In the genomic region with DNA sequence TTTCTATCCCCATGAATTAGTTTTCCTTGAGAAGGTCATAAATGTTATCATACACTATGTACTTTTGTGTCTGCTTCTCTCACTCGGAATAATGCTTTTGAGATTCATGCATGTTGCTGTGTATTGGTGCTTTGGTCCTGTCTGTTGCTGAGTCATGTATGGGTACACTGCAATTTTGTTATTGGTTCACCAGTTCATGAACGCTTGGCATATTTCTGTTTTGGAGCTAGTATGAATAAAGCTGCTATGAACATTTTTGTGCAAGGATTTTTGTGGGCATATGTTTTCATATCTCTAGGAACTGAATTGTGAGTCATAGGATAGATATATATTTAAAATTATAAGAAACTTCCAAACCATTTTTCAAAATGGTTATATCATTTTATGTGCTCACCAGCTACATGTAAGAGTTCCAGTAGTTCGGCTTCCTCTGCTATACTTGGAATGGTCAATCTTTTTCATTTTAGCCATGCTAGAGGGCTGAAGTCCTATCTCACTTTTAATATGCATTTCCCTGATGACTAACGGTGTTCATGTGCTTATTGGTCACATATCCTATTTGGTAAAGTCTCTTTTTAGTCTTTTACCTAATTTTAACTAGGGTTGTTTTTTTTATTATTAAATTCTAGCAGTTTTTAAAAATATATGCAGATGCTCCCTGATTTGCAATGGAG, we compare ENCODE assay signal across 21 cellular contexts. TPM values are rescaled to one million over a fixed set of nuclear protein-coding genes. Genes with fewer than 3 reads are reported as not detected.
A peak's percentile ranks its signal among the peaks of the same experiment; 100 is the strongest.
DNase-seq lines count a peak whose midpoint lies in the region; ATAC-seq and TF ChIP-seq lines count a peak whose summit lies in the region.
"Had no signal": no experiment of that assay in that cellular context is flagged by ENCODE, and none has a peak within 500 bp of the region (broad histone marks: within the 10 kb centered on the region; RNA-seq: fewer than 3 reads in every experiment).

No MANE protein-coding gene starts in this region.

- no peak overlapping the region for H3K9ac ChIP-seq in mammary epithelial cell (ENCODE audit: insufficient read depth, low read length)

- intact Hi-C loops in activated CD4-positive, alpha-beta T cell treated with anti-CD3 and anti-CD28 coated beads, Interleukin-2, amount 10 ng/mL, durations not matched to agents 24 days and 14 days (cut with micrococcal nuclease): no loop called here
- intact Hi-C loops in mammary epithelial cell (cut with micrococcal nuclease): no loop called here

- dilution Hi-C loops in mammary epithelial cell (cut with HindIII; ENCODE audit: low sequenced_read_pairs): no loop called here

- H3K4me2 ChIP-seq in mammary epithelial cell (ENCODE audit: insufficient read depth, low read depth, low read length): no peak overlapping the region

- H3K27me3 Mint-ChIP-seq in activated CD4-positive, alpha-beta T cell treated with anti-CD3 and anti-CD28 coated beads, Interleukin-2, amount 10 ng/mL, durations not matched to agents 24 days and 14 days: no peaks in the 10 kb centered on the region
- H3K27me3 Mint-ChIP-seq: activated naive CD4-positive, alpha-beta T cell treated with anti-CD3 and anti-CD28 coated beads, Interleukin-2, amount 50 U/mL, for 24 hours; type B pancreatic cell had no signal

- no peaks in the 10 kb centered on the region for H3K36me3 ChIP-seq in mammary epithelial cell (ENCODE audit: insufficient read depth, low read length)

- WGBS in mammary epithelial cell (ENCODE audit: low coverage, missing lambda C conversion rate): 83% methylated on average over 4 of the region's 4 CpGs

- H4K20me1 ChIP-seq in mammary epithelial cell (ENCODE audit: insufficient read depth, low read length): no peaks in the 10 kb centered on the region

- peaks cover 6% of the 10 kb centered on the region for H3K4me1 Mint-ChIP-seq in activated CD4-positive, alpha-beta T cell treated with anti-CD3 and anti-CD28 coated beads, Interleukin-2, amount 10 ng/mL, durations not matched to agents 24 days and 14 days
- H3K4me1 Mint-ChIP-seq: activated naive CD4-positive, alpha-beta T cell treated with anti-CD3 and anti-CD28 coated beads, Interleukin-2, amount 50 U/mL, for 24 hours; central memory CD8-positive, alpha-beta T cell had no signal

- no peaks in the 10 kb centered on the region for H3K79me2 ChIP-seq in mammary epithelial cell (ENCODE audit: insufficient read depth, low read length)

- no peak overlapping the region for H3K27ac Mint-ChIP-seq in activated CD4-positive, alpha-beta T cell treated with anti-CD3 and anti-CD28 coated beads, Interleukin-2, amount 10 ng/mL, durations not matched to agents 24 days and 14 days
- H3K27ac Mint-ChIP-seq: activated CD4-positive, alpha-beta memory T cell treated with anti-CD3 and anti-CD28 coated beads, Interleukin-2, amount 10 ng/mL, durations not matched to agents 7 days and 5 days; activated naive CD4-positive, alpha-beta T cell treated with anti-CD3 and anti-CD28 coated beads, Interleukin-2, amount 50 U/mL, for 24 hours; nephron; type B pancreatic cell had no signal

- no peaks in the 10 kb centered on the region for H3K9me3 Mint-ChIP-seq in activated CD4-positive, alpha-beta T cell treated with anti-CD3 and anti-CD28 coated beads, Interleukin-2, amount 10 ng/mL, durations not matched to agents 24 days and 14 days
- H3K9me3 Mint-ChIP-seq: activated CD4-positive, alpha-beta memory T cell treated with anti-CD3 and anti-CD28 coated beads, Interleukin-2, amount 10 ng/mL, durations not matched to agents 7 days and 5 days; activated naive CD4-positive, alpha-beta T cell treated with anti-CD3 and anti-CD28 coated beads, Interleukin-2, amount 50 U/mL, for 24 hours; activated T-cell treated with anti-CD3 and anti-CD28 coated beads, Interleukin-2, amount 50 U/mL, for 4 hours; central memory CD8-positive, alpha-beta T cell; nephron; type B pancreatic cell had no signal

- H3K27me3 ChIP-seq in mammary epithelial cell (ENCODE audit: insufficient read depth, low read length): no peaks in the 10 kb centered on the region

- no TSS peak for BruUV-seq in mammary epithelial cell (replicated peaks; lab: Mats Ljungman, UMichigan)

- CTCF ChIA-PET in mammary epithelial cell (lab: Charles Lee; ENCODE audit: low non-redundant PET): interaction anchor here (0.6 kb wide), 1 partner anchor 65 kb away, joined by 6 read pairs; no protein-coding TSS in a partner anchor

- no peak overlapping the region for H3K27ac ChIP-seq in mammary epithelial cell (ENCODE audit: insufficient read depth, low read depth, low read length)
- H3K27ac ChIP-seq: 22Rv1, C4-2B had no signal

- H3K4me3 Mint-ChIP-seq in activated CD4-positive, alpha-beta T cell treated with anti-CD3 and anti-CD28 coated beads, Interleukin-2, amount 10 ng/mL, durations not matched to agents 24 days and 14 days: no peak overlapping the region
- H3K4me3 Mint-ChIP-seq: activated CD4-positive, alpha-beta memory T cell treated with anti-CD3 and anti-CD28 coated beads, Interleukin-2, amount 10 ng/mL, durations not matched to agents 7 days and 5 days; activated naive CD4-positive, alpha-beta T cell treated with anti-CD3 and anti-CD28 coated beads, Interleukin-2, amount 50 U/mL, for 24 hours; activated T-cell treated with anti-CD3 and anti-CD28 coated beads, Interleukin-2, amount 50 U/mL, for 4 hours; central memory CD8-positive, alpha-beta T cell; nephron; type B pancreatic cell had no signal

- peaks cover 32% of the 10 kb centered on the region for H3K4me1 ChIP-seq in mammary epithelial cell (ENCODE audit: insufficient read depth, low read length)

- ATAC-seq in omental fat pad (ENCODE audit: low FRiP score) (no peak), GM18517 (IDR thresholded peaks at IDR 0.05; ENCODE audit: unreplicated experiment) (no peak)
- ATAC-seq: activated T-cell treated with anti-CD3 and anti-CD28 coated beads, Interleukin-2, amount 50 U/mL, for 4 hours; HCT116 had no signal

- peak; percentile 25 for DNase-seq in activated CD4-positive, alpha-beta T cell treated with anti-CD3 and anti-CD28 coated beads, Interleukin-2, amount 10 ng/mL, durations not matched to agents 24 days and 14 days
- DNase-seq in activated CD4-positive, alpha-beta T cell treated with anti-CD3 and anti-CD28 coated beads, Interleukin-2, amount 50 U/mL, for 1 hour: no peak
- DNase-seq in mammary epithelial cell: peak; percentile 71
- DNase-seq in fibroblast of the conjunctiva (ENCODE audit: low read depth): peak; percentile 72
- peak; percentile 30 for DNase-seq in superior temporal gyrus (ENCODE audit: extremely low spot score)
- DNase-seq in omental fat pad (ENCODE audit: low spot score): no peak
- DNase-seq in NCI-H446 (lab: John Stamatoyannopoulos, UW): no peak
- DNase-seq: activated CD4-positive, alpha-beta memory T cell treated with anti-CD3 and anti-CD28 coated beads, Interleukin-2, amount 10 ng/mL, durations not matched to agents 7 days and 5 days; activated T-cell treated with anti-CD3 and anti-CD28 coated beads, Interleukin-2, amount 50 U/mL, for 4 hours; mesenchymal stem cell; NCI-H146; NK-92 treated with Interleukin-12 subunit alpha and Interleukin-12 subunit beta, amount 100 ng/mL, for 24 hours; stimulated activated naive CD4-positive, alpha-beta T cell treated with Interleukin-2 at 50 U/mL for 16 hours had no signal

- TF ChIP-seq CTCF in mammary epithelial cell (conservative IDR thresholded peaks at IDR 0.05 in 1 of 2, IDR thresholded peaks at IDR 0.05 in 1 of 2; ENCODE audit: extremely low read depth in 1 of 2, insufficient read depth in 1 of 2, low read depth in 1 of 2, low read length in 2 of 2) (no peak), omental fat pad (IDR thresholded peaks at IDR 0.05) (no peak)

- in situ Hi-C loops in mammary epithelial cell (cut with MboI; ENCODE audit: low sequenced_read_pairs in 2 of 2): loop anchor here (5.0 to 10.0 kb wide), 2 partner anchors 59 to 68 kb away; no protein-coding TSS in a partner anchor

- H3K4me3 ChIP-seq in mammary epithelial cell (replicated peaks in 1 of 3; ENCODE audit: insufficient read depth in 1 of 3, low read depth in 2 of 3, low read length in 3 of 3): no peak overlapping the region

- H3K36me3 Mint-ChIP-seq in activated CD4-positive, alpha-beta T cell treated with anti-CD3 and anti-CD28 coated beads, Interleukin-2, amount 10 ng/mL, durations not matched to agents 24 days and 14 days (ENCODE audit: low read depth): no peaks in the 10 kb centered on the region
- H3K36me3 Mint-ChIP-seq: activated naive CD4-positive, alpha-beta T cell treated with anti-CD3 and anti-CD28 coated beads, Interleukin-2, amount 50 U/mL, for 24 hours; type B pancreatic cell had no signal

- H3K9me3 ChIP-seq in mammary epithelial cell (replicated peaks; ENCODE audit: insufficient read depth, low read length): no peaks in the 10 kb centered on the region

- no peak overlapping the region for H2AFZ ChIP-seq in mammary epithelial cell (ENCODE audit: low read depth, low read length)

RNA-seq across cellular contexts. Expression of a gene that starts 38.2 kb away (rescaled TPM):
- 28.6 and 30.4 TPM in 2 replicates for total RNA-seq in activated CD4-positive, alpha-beta T cell treated with anti-CD3 and anti-CD28 coated beads, Interleukin-2, amount 10 ng/mL, durations not matched to agents 24 days and 14 days
- total RNA-seq in mammary epithelial cell: 10 to 100 TPM; 60.3 to 62.3 TPM
- 21.9 TPM for polyA plus RNA-seq in mammary epithelial cell
- polyA minus RNA-seq in mammary epithelial cell: 27.6 TPM
- total RNA-seq in omental fat pad: 100 to 1,000 TPM in 2 of 4 donors, 10 to 100 TPM in 2; 51.6 to 201 (median 99.1) TPM

Comparison
In these comparisons a context has a peak if more than half of its experiments do, and no peak if none do; other contexts are left out.
1. DNase-seq: peak in activated CD4-positive, alpha-beta T cell treated with anti-CD3 and anti-CD28 coated beads, Interleukin-2, amount 10 ng/mL, durations not matched to agents 24 days and 14 days (single experiment), mammary epithelial cell (single experiment), fibroblast of the conjunctiva (single experiment) and superior temporal gyrus (single experiment); none in activated CD4-positive, alpha-beta T cell treated with anti-CD3 and anti-CD28 coated beads, Interleukin-2, amount 50 U/mL, for 1 hour (single experiment), omental fat pad (single experiment) and NCI-H446 (0 of 2).